8 cellular contexts compared by ENCODE assay signal in genomic region chr20:8790442-8791074, GRCh38.
A peak's percentile ranks its signal among the peaks of the same experiment; 100 is the strongest.
DNase-seq lines count a peak whose midpoint lies in the region; ATAC-seq and TF ChIP-seq lines count a peak whose summit lies in the region.

No MANE protein-coding gene starts in this region.

- H3K36me3 ChIP-seq in SJCRH30 (no peaks in the 10 kb centered on the region), ovary (no peaks in the 10 kb centered on the region)

- DNase-seq in SIG-M5 treated with dmso at 0.1 percent for 504 hours (lab: John Stamatoyannopoulos, UW; ENCODE audit: unreplicated experiment) (peak; percentile 43), SIG-M5 (lab: John Stamatoyannopoulos, UW) (no peak), SJCRH30 (peak; percentile 10 to 63), fibroblast of peridontal ligament (ENCODE audit: extremely low read depth) (peak; percentile 82), ovary (peak in 1 of 5 donors; percentile 40), putamen (ENCODE audit: low spot score) (no peak)

- H3K27me3 ChIP-seq in SJCRH30, result no peaks in the 10 kb centered on the region
- H3K27me3 ChIP-seq in ovary, result no peaks in the 10 kb centered on the region

- H3K4me3 ChIP-seq in SJCRH30 (no peak overlapping the region), ovary (no peak overlapping the region)

- TF ChIP-seq POLR2A in ovary (IDR thresholded peaks at IDR 0.05), result no peak

- TF ChIP-seq RAD21 in Ishikawa (IDR thresholded peaks at IDR 0.05; ENCODE audit: low read depth), result peak; percentile 84

- 58 to 63% (median 62%) methylated on average over 5 of the region's 5 CpGs for WGBS in ovary, 3 donors

- no peaks in the 10 kb centered on the region for H3K4me1 ChIP-seq in SJCRH30
- no peaks in the 10 kb centered on the region for H3K4me1 ChIP-seq in ovary (ENCODE audit: insufficient read depth)

- H3K27ac ChIP-seq in SJCRH30 (no peak overlapping the region), ovary (no peak overlapping the region)

- H3K9me3 ChIP-seq in SJCRH30 (replicated peaks) (no peaks in the 10 kb centered on the region), ovary (no peaks in the 10 kb centered on the region)

- intact Hi-C loops in ovary (cut with DNase I), result no loop called here

- peak; percentile 81 for ATAC-seq in GM21390 (IDR thresholded peaks at IDR 0.05; ENCODE audit: unreplicated experiment)

- TF ChIP-seq EP300 in Ishikawa (IDR thresholded peaks at IDR 0.05; ENCODE audit: borderline replicate concordance) (no peak), ovary (IDR thresholded peaks at IDR 0.05) (no peak)

- TF ChIP-seq CTCF in ovary (IDR thresholded peaks at IDR 0.05), result peak in 2 of 3 donors; percentile 77 to 80

TF ChIP-seq in Ishikawa, 13 proteins besides CTCF, POLR2A, EP300 and RAD21:
- TF ChIP-seq MAX (IDR thresholded peaks at IDR 0.05) (no peak), NFIC (IDR thresholded peaks at IDR 0.05) (no peak), CEBPB (IDR thresholded peaks at IDR 0.05) (no peak), ZBTB7A (IDR thresholded peaks at IDR 0.05; ENCODE audit: low read depth) (no peak), TCF12 (IDR thresholded peaks at IDR 0.05; ENCODE audit: low read depth) (no peak), TAF1 (IDR thresholded peaks at IDR 0.05; ENCODE audit: low read depth) (no peak), TEAD4 (IDR thresholded peaks at IDR 0.05) (no peak), EGR1 (IDR thresholded peaks at IDR 0.05) (no peak), YY1 (IDR thresholded peaks at IDR 0.05; ENCODE audit: low read depth) (no peak)

Comparison
In these comparisons a context has a peak if more than half of its experiments do, and no peak if none do; other contexts are left out.
1. DNase-seq: peak in SIG-M5 treated with dmso at 0.1 percent for 504 hours (single experiment), SJCRH30 (2 of 2) and fibroblast of peridontal ligament (single experiment); none in SIG-M5 (single experiment) and putamen (single experiment).